Comparison of ENCODE assay signal across 13 cellular contexts in the genomic region with DNA sequence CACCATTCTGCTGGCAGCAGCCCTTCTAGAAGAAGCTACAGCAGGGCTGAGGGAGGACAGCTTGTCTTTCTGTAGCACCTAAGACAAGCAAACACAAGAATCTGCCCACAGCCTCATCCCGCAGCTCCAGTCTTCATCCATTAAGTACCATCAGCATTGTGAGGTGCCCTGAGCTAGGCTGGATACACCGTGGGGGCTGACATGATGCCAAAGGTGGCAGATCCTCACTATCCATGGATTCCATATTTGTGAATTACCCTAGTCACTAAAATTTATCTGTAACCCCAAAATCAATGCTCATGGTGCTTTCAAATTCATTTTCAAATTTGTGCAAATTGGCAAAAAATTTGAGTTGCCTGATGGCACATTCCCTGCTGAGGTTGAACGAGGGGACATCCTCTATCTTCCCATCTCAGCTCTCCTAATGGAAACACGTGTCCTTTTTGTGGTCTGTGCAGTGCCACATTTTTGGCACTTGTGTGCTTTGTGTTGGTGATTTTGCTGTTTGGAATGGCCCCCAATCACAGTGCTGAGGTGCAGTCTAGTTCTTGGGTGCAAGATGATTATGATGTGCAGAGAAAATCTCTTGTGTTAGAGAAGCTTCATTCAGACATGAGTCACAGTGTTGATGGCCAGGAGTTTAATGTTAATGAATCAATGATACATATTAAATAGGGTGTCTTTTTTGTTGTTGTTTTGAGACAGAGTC. TPM values are rescaled to one million over a fixed set of nuclear protein-coding genes. Genes with fewer than 3 reads are reported as not detected.
DNase-seq lines count a peak whose midpoint lies in the region; ATAC-seq and TF ChIP-seq lines count a peak whose summit lies in the region.
"Had no signal": no experiment of that assay in that cellular context is flagged by ENCODE, and none has a peak within 500 bp of the region (broad histone marks: within the 10 kb centered on the region; RNA-seq: fewer than 3 reads in every experiment).

No MANE protein-coding gene starts in this region.

- 86% methylated on average over 4 of the region's 4 CpGs for WGBS in right cardiac atrium
- WGBS in gastroesophageal sphincter (ENCODE audit: low coverage in 1 of 2), 2 donors = 76 to 94% methylated on average over 4 of the region's 4 CpGs
- 87 to 88% methylated on average over 4 of the region's 4 CpGs for WGBS in sigmoid colon, 2 donors

- no peak overlapping the region for H3K4me3 ChIP-seq in right cardiac atrium (ENCODE audit: low read length)
- H3K4me3 ChIP-seq in gastroesophageal sphincter = no peak overlapping the region
- no peak overlapping the region for H3K4me3 ChIP-seq in sigmoid colon
- H3K4me3 ChIP-seq: SK-N-MC had no signal

- H3K27ac ChIP-seq in right cardiac atrium (ENCODE audit: low read length) = peak overlapping the region; percentile 33
- peak overlapping the region; percentile 36 to 86 (median 84) for H3K27ac ChIP-seq in gastroesophageal sphincter
- peak overlapping the region; percentile 82 to 92 (median 84) for H3K27ac ChIP-seq in sigmoid colon
- H3K27ac ChIP-seq: foreskin keratinocyte, SK-N-MC had no signal

- intact Hi-C loops in right cardiac atrium (cut with DNase I) = loop anchor here in 1 of 4 donors (10.0 kb wide), 1 partner anchor 49 kb away; no protein-coding TSS in a partner anchor
- intact Hi-C loops in left ventricle myocardium superior (cut with micrococcal nuclease) = loop anchor here (10.0 kb wide), 1 partner anchor 99 kb away; no protein-coding TSS in a partner anchor
- intact Hi-C loops in sigmoid colon (cut with DNase I) = no loop called here

- H3K4me1 ChIP-seq in right cardiac atrium (ENCODE audit: control insufficient read depth, insufficient read depth, low read length) = peaks cover 25% of the 10 kb centered on the region
- H3K4me1 ChIP-seq in gastroesophageal sphincter = peaks cover 10 to 77% (median 47%) of the 10 kb centered on the region in 3 donors
- H3K4me1 ChIP-seq in sigmoid colon = peaks cover 0 to 62% (median 54%) of the 10 kb centered on the region in 4 donors

- TF ChIP-seq CTCF in gastroesophageal sphincter (IDR thresholded peaks at IDR 0.05) (no peak), sigmoid colon (IDR thresholded peaks at IDR 0.05) (no peak)

- TF ChIP-seq EP300 in gastroesophageal sphincter (IDR thresholded peaks at IDR 0.05) (no peak), sigmoid colon (IDR thresholded peaks at IDR 0.05) (no peak)

- DNase-seq in right cardiac atrium (no peak), left ventricle myocardium superior (no peak), sigmoid colon (no peak), GM19240 (ENCODE audit: insufficient read length, low spot score) (no peak), NCI-H526 (lab: John Stamatoyannopoulos, UW) (no peak), NCI-H446 treated with DMSO at 0.1 percent for 48 hours (lab: John Stamatoyannopoulos, UW) (no peak), DMS 273 treated with DMSO at 0.1 percent for 48 hours (lab: John Stamatoyannopoulos, UW) (no peak)
- DNase-seq: activated CD4-positive, CD25-positive, alpha-beta regulatory T cell; effector CD8-positive, alpha-beta T cell; foreskin keratinocyte; NCI-H187 treated with DMSO at 0.1 percent for 48 hours had no signal

- H3K27me3 ChIP-seq in right cardiac atrium (ENCODE audit: control insufficient read depth, insufficient read depth) (no peaks in the 10 kb centered on the region), gastroesophageal sphincter (no peaks in the 10 kb centered on the region), sigmoid colon (no peaks in the 10 kb centered on the region)
- H3K27me3 ChIP-seq: foreskin keratinocyte had no signal

- TF ChIP-seq POLR2A in gastroesophageal sphincter (IDR thresholded peaks at IDR 0.05) = no peak
- no peak for TF ChIP-seq POLR2A in sigmoid colon (IDR thresholded peaks at IDR 0.05)

- no peaks in the 10 kb centered on the region for H3K36me3 ChIP-seq in gastroesophageal sphincter
- H3K36me3 ChIP-seq in sigmoid colon = peaks cover 0 to 7% (median 0%) of the 10 kb centered on the region in 4 donors

- ATAC-seq in right cardiac atrium = no peak
- no peak for ATAC-seq in left ventricle myocardium superior
- ATAC-seq in gastroesophageal sphincter = no peak
- ATAC-seq: foreskin keratinocyte had no signal

- H3K9me3 ChIP-seq in right cardiac atrium (ENCODE audit: control insufficient read depth, low read length) (no peaks in the 10 kb centered on the region), gastroesophageal sphincter (no peaks in the 10 kb centered on the region), sigmoid colon (no peaks in the 10 kb centered on the region)

RNA-seq across cellular contexts. Expression of gene PITPNM2, which starts 7.0 kb away (rescaled TPM):
- total RNA-seq in right cardiac atrium (10 to 100 TPM; 19.4 to 26.8 (median 20.9) TPM), left ventricle myocardium superior (20.8 TPM), gastroesophageal sphincter (10 to 100 TPM in 3 of 4 donors, 1 to 10 TPM in 1; 9.9 to 20.4 (median 16.4) TPM), sigmoid colon (10 to 100 TPM in 2 of 4 donors, 1 to 10 TPM in 2; 6.4 to 19.5 (median 11.7) TPM)
- polyA plus RNA-seq in right cardiac atrium (10.8 TPM), sigmoid colon (10 to 100 TPM in 1 of 3 donors, 1 to 10 TPM in 2; 1.8 to 11.3 (median 2.3) TPM)

Comparison
In these comparisons a context has a peak if more than half of its experiments do, and no peak if none do; other contexts are left out.
1. H3K27ac ChIP-seq: peak in every context shown above with its lines; median percentile 84 in sigmoid colon; 84 in gastroesophageal sphincter; 33 in right cardiac atrium.